In genomic region chr16:68728558-68728957, GRCh38 we compare ENCODE assay signal across 29 cellular contexts. TPM values are rescaled to one million over a fixed set of nuclear protein-coding genes. Genes with fewer than 3 reads are reported as not detected.
"Had no signal": no experiment of that assay in that cellular context is flagged by ENCODE, and none has a peak within 500 bp of the region (broad histone marks: within the 10 kb centered on the region; RNA-seq: fewer than 3 reads in every experiment).

No MANE protein-coding gene starts in this region.

- H3K4me2 ChIP-seq: neural progenitor cell had no signal

- H3K27ac ChIP-seq: left ventricle myocardium inferior, neural progenitor cell, neutrophil, prostate gland, skin epidermis, suprapubic skin, thoracic aorta, tibial artery, upper lobe of left lung, vagina had no signal

- H3K4me3 Mint-ChIP-seq: mesothelial cell of epicardium; naive B cell; natural killer cell; nephron progenitor cell; neural progenitor cell; stimulated activated effector memory CD8-positive, alpha-beta T cell treated with anti-CD3 and anti-CD28 coated beads, Interleukin-12 subunit alpha, Interleukin-12 subunit beta, amount 100 ng/mL, for 72 hours; stimulated activated naive CD8-positive, alpha-beta T cell treated with anti-CD3 and anti-CD28 coated beads, Interleukin-15, Interleukin-2, amounts not matched to agents 100 ng/mL and 50 ng/mL, for 24 hours had no signal

- H3K9me3 Mint-ChIP-seq: mesothelial cell of epicardium; naive B cell; natural killer cell; nephron progenitor cell; neural progenitor cell; stimulated activated effector memory CD8-positive, alpha-beta T cell treated with anti-CD3 and anti-CD28 coated beads, Interleukin-12 subunit alpha, Interleukin-12 subunit beta, amount 100 ng/mL, for 72 hours; stimulated activated naive CD8-positive, alpha-beta T cell treated with anti-CD3 and anti-CD28 coated beads, Interleukin-15, Interleukin-2, amounts not matched to agents 100 ng/mL and 50 ng/mL, for 24 hours had no signal

- H3K4me1 ChIP-seq: left ventricle myocardium inferior, prostate gland, tibial artery, vagina had no signal

- H3K9ac ChIP-seq: neural progenitor cell had no signal

- H3K4me3 ChIP-seq: left ventricle myocardium inferior, lung, neural progenitor cell, prostate gland, skin epidermis, suprapubic skin, thoracic aorta, tibial artery, upper lobe of left lung, vagina had no signal

- H2AFZ ChIP-seq: neural progenitor cell had no signal

- H3K36me3 Mint-ChIP-seq: naive B cell; natural killer cell; neural progenitor cell; stimulated activated effector memory CD8-positive, alpha-beta T cell treated with anti-CD3 and anti-CD28 coated beads, Interleukin-12 subunit alpha, Interleukin-12 subunit beta, amount 100 ng/mL, for 72 hours had no signal

- H3K9me3 ChIP-seq: left ventricle myocardium inferior, neutrophil, prostate gland, suprapubic skin, thoracic aorta, tibial artery, upper lobe of left lung, vagina had no signal

- H3K27me3 ChIP-seq: neural progenitor cell, neutrophil, upper lobe of left lung, vagina had no signal

- DNase-seq: islet precursor cell; left ventricle myocardium inferior; mesendoderm; naive B cell; natural killer cell; nephron progenitor cell; occipital lobe; posterior cingulate gyrus; retina; right cardiac atrium; stimulated activated CD4-positive, alpha-beta T cell treated with anti-CD3 and anti-CD28 coated beads, Interleukin-12 subunit alpha, Interleukin-12 subunit beta, amount 100 ng/mL, for 4 hours; stimulated activated CD4-positive, alpha-beta T cell treated with anti-CD3 and anti-CD28 coated beads, Interleukin-15, amount 100 ng/mL, for 24 hours; stimulated activated CD4-positive, alpha-beta T cell treated with anti-CD3 and anti-CD28 coated beads, Interleukin-2, amount 100 ng/mL, for 24 hours; stimulated activated CD4-positive, alpha-beta T cell treated with anti-CD3 and anti-CD28 coated beads, Interleukin-4, amount 100 ng/mL, for 24 hours; stimulated activated naive CD4-positive, alpha-beta T cell; tibial artery; upper lobe of left lung had no signal

- H3K27ac Mint-ChIP-seq: mesothelial cell of epicardium; naive B cell; natural killer cell; nephron progenitor cell; neural progenitor cell; stimulated activated effector memory CD8-positive, alpha-beta T cell treated with anti-CD3 and anti-CD28 coated beads, Interleukin-12 subunit alpha, Interleukin-12 subunit beta, amount 100 ng/mL, for 72 hours; stimulated activated naive CD8-positive, alpha-beta T cell treated with anti-CD3 and anti-CD28 coated beads, Interleukin-15, Interleukin-2, amounts not matched to agents 100 ng/mL and 50 ng/mL, for 24 hours had no signal

- H3K4me1 Mint-ChIP-seq: naive B cell; natural killer cell; neural progenitor cell; stimulated activated effector memory CD8-positive, alpha-beta T cell treated with anti-CD3 and anti-CD28 coated beads, Interleukin-12 subunit alpha, Interleukin-12 subunit beta, amount 100 ng/mL, for 72 hours had no signal

- H3K36me3 ChIP-seq: left ventricle myocardium inferior, neural progenitor cell, neutrophil, prostate gland, suprapubic skin, thoracic aorta, tibial artery, upper lobe of left lung, vagina had no signal

RNA-seq across cellular contexts. Expression of gene CDH1, which starts 8.5 kb away (rescaled TPM):
- total RNA-seq: osteocyte, right cardiac atrium had no signal
